ENCODE assay signal across 24 cellular contexts in the genomic region with DNA sequence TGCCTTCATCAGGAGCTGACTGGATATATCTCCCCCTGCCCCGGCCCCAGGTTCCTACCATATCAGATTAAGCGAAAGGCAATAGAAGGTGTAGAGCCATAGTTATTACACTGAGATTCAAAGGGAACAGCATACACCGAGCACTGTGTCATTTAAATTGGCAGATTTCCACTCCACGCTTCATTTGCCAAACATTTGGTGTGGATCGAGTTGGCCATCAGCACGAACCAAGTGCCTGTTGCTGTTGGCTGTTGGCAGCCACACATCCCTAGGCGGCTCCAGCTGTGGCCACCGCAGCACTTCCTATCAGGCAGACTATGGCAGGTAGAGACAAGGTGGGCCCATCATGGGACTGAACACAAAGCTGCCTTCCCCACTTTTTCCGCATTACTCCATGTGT.
DNase-seq lines count a peak whose midpoint lies in the region; ATAC-seq and TF ChIP-seq lines count a peak whose summit lies in the region.
"Had no signal": no experiment of that assay in that cellular context is flagged by ENCODE, and none has a peak within 500 bp of the region (broad histone marks: within the 10 kb centered on the region; RNA-seq: fewer than 3 reads in every experiment).

No MANE protein-coding gene starts in this region.

- no peaks in the 10 kb centered on the region for H3K9me2 ChIP-seq in hepatocyte (replicated peaks; ENCODE audit: insufficient read depth)

- H3K27me3 ChIP-seq in hepatocyte (no peaks in the 10 kb centered on the region), endodermal cell (ENCODE audit: control insufficient read depth, insufficient read depth, low read length, poor library complexity, severe bottlenecking) (no peaks in the 10 kb centered on the region)
- H3K27me3 ChIP-seq: gastrocnemius medialis, Peyer's patch, SJSA1, tibial nerve had no signal

- H3K9me3 ChIP-seq in hepatocyte (ENCODE audit: low read depth), result no peaks in the 10 kb centered on the region
- no peaks in the 10 kb centered on the region for H3K9me3 ChIP-seq in endodermal cell (ENCODE audit: control insufficient read depth, low read length)
- H3K9me3 ChIP-seq: A549, gastrocnemius medialis, Peyer's patch, SJSA1, tibial nerve had no signal

- peak; percentile 43 for DNase-seq in NCI-H2029 (lab: John Stamatoyannopoulos, UW)
- no peak for DNase-seq in NCI-H2029 treated with DMSO at 0.1 percent for 48 hours (lab: John Stamatoyannopoulos, UW)
- DNase-seq in NCI-H1105 treated with DMSO at 0.1 percent for 48 hours (lab: John Stamatoyannopoulos, UW), result peak; percentile 66
- DNase-seq in NCI-H748 treated with DMSO at 0.1 percent for 48 hours (lab: John Stamatoyannopoulos, UW), result peak; percentile 61
- DNase-seq in left cardiac atrium, result no peak
- no peak for DNase-seq in T-helper 9 cell
- DNase-seq in hepatocyte (ENCODE audit: low spot score), result no peak
- DNase-seq in endodermal cell, result no peak
- DNase-seq: activated B cell treated with CpG ODN at 0.5 μM for 24 hours; activated T-cell treated with anti-CD3 and anti-CD28 coated beads, Interleukin-2, amount 50 U/mL, for 72 hours; CD4-positive, CD25-positive, alpha-beta regulatory T cell; cerebellar nuclear complex; dorsolateral prefrontal cortex; gastrocnemius medialis; hypothalamus; left colon; NCI-H526; Peyer's patch; stimulated activated CD4-positive, alpha-beta T cell treated with anti-CD3 and anti-CD28 coated beads, Interleukin-4, amount 100 ng/mL, for 24 hours had no signal

- H3K36me3 ChIP-seq in hepatocyte (replicated peaks; ENCODE audit: insufficient read depth, low read depth) (no peaks in the 10 kb centered on the region), endodermal cell (ENCODE audit: control insufficient read depth, insufficient read depth, low read length) (no peaks in the 10 kb centered on the region)
- H3K36me3 ChIP-seq: gastrocnemius medialis, Peyer's patch, SJSA1, tibial nerve had no signal

- H3K27ac ChIP-seq in hepatocyte (no peak overlapping the region), endodermal cell (ENCODE audit: low read depth, low read length) (no peak overlapping the region)
- H3K27ac ChIP-seq: A549, dorsolateral prefrontal cortex, gastrocnemius medialis, Peyer's patch, SJSA1, tibial nerve had no signal

- no peaks in the 10 kb centered on the region for H3K79me2 ChIP-seq in hepatocyte

- H3K4me2 ChIP-seq in hepatocyte, result no peak overlapping the region
- H3K4me2 ChIP-seq: A549 had no signal

- H2AFZ ChIP-seq in hepatocyte, result no peak overlapping the region

- H3K9me3 Mint-ChIP-seq in endodermal cell, result no peaks in the 10 kb centered on the region
- H3K9me3 Mint-ChIP-seq: activated B cell treated with CpG ODN at 0.5 μM for 24 hours; activated T-cell treated with anti-CD3 and anti-CD28 coated beads, Interleukin-2, amount 50 U/mL, for 72 hours; nephron had no signal

- no peaks in the 10 kb centered on the region for H4K20me1 ChIP-seq in hepatocyte (ENCODE audit: insufficient read depth, poor library complexity, severe bottlenecking)

- no peaks in the 10 kb centered on the region for H3K4me1 Mint-ChIP-seq in endodermal cell
- H3K4me1 Mint-ChIP-seq: CD4-positive, CD25-positive, alpha-beta regulatory T cell had no signal

- no peak for TF ChIP-seq CTCF in hepatocyte (IDR thresholded peaks at IDR 0.05; ENCODE audit: poor library complexity)
- no peak for TF ChIP-seq CTCF in endodermal cell (conservative IDR thresholded peaks at IDR 0.05)

- ATAC-seq in left cardiac atrium, result peak; percentile 55 to 77
- ATAC-seq: A549; activated T-cell treated with anti-CD3 and anti-CD28 coated beads, Interleukin-2, amount 50 U/mL, for 72 hours; gastrocnemius medialis; GM12878; left colon had no signal

- no peaks in the 10 kb centered on the region for H3K36me3 Mint-ChIP-seq in endodermal cell (ENCODE audit: low read depth)
- H3K36me3 Mint-ChIP-seq: CD4-positive, CD25-positive, alpha-beta regulatory T cell had no signal

- H3K27me3 Mint-ChIP-seq in endodermal cell (ENCODE audit: insufficient read depth), result peaks cover 4% of the 10 kb centered on the region
- H3K27me3 Mint-ChIP-seq: CD4-positive, CD25-positive, alpha-beta regulatory T cell had no signal

- no peak overlapping the region for H3K4me3 Mint-ChIP-seq in endodermal cell
- H3K4me3 Mint-ChIP-seq: activated B cell treated with CpG ODN at 0.5 μM for 24 hours; activated T-cell treated with anti-CD3 and anti-CD28 coated beads, Interleukin-2, amount 50 U/mL, for 72 hours; CD4-positive, CD25-positive, alpha-beta regulatory T cell; nephron had no signal

- H3K27ac Mint-ChIP-seq in endodermal cell, result no peak overlapping the region
- H3K27ac Mint-ChIP-seq: activated B cell treated with CpG ODN at 0.5 μM for 24 hours; activated T-cell treated with anti-CD3 and anti-CD28 coated beads, Interleukin-2, amount 50 U/mL, for 72 hours; CD4-positive, CD25-positive, alpha-beta regulatory T cell; nephron had no signal

- no peaks in the 10 kb centered on the region for H3K4me1 ChIP-seq in hepatocyte (ENCODE audit: insufficient read depth)
- no peaks in the 10 kb centered on the region for H3K4me1 ChIP-seq in endodermal cell (ENCODE audit: control insufficient read depth, insufficient read depth, low read length)
- H3K4me1 ChIP-seq: A549, gastrocnemius medialis, Peyer's patch, SJSA1, tibial nerve had no signal

- no peak overlapping the region for H3K9ac ChIP-seq in endodermal cell (ENCODE audit: extremely low read depth, low read length, poor library complexity, severe bottlenecking)

- intact Hi-C loops in left cardiac atrium (cut with DNase I), result no loop called here

- H3K4me3 ChIP-seq in hepatocyte (no peak overlapping the region), endodermal cell (ENCODE audit: low read length) (no peak overlapping the region)
- H3K4me3 ChIP-seq: A549, dorsolateral prefrontal cortex, gastrocnemius medialis, GM12878, Peyer's patch, SJSA1, tibial nerve had no signal

- WGBS in hepatocyte (ENCODE audit: low lambda C conversion rate, missing lambda C conversion rate), result 86% methylated on average over 9 of the region's 9 CpGs
- 80 to 83% methylated on average over 7 to 9 of the region's 9 CpGs for WGBS in endodermal cell (ENCODE audit: insufficient coverage in 1 of 2, insufficient read length in 1 of 2), 2 experiments

Comparison
In these comparisons a context has a peak if more than half of its experiments do, and no peak if none do; other contexts are left out.
1. DNase-seq: peak in NCI-H2029 (single experiment), NCI-H1105 treated with DMSO at 0.1 percent for 48 hours (single experiment) and NCI-H748 treated with DMSO at 0.1 percent for 48 hours (single experiment); none in NCI-H2029 treated with DMSO at 0.1 percent for 48 hours (single experiment), left cardiac atrium (single experiment), T-helper 9 cell (single experiment), hepatocyte (single experiment) and endodermal cell (single experiment).